Comparison of ENCODE assay signal across 9 cellular contexts in the genomic region with DNA sequence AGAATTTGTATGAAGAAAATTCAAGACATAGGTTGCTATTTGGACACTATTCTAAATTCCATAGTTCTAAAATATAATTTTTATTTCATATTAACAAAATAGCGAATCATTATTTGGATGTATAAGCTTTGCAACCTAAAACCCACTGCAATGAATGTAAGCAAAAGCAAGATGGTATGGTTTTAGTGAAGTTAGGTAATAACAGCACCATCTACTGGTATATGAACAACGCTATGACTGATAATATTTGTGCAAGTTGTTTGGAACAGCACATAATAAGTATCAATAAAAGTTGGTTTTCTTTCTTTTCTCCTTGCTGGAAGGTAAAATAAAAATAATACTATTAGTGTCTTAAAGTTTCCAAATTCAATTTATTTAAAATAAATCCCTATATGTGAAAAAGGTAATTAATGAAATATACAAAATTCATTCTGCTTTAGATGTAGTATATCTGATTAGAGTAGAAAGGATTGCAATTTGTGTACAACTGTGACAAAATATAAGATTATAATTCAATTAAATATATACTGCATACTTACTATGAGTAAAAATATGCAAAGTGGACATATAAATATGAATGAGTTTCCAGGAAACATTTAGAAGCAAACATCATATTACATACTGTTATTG.
DNase-seq lines count a peak whose midpoint lies in the region; ATAC-seq and TF ChIP-seq lines count a peak whose summit lies in the region.
"Had no signal": no experiment of that assay in that cellular context is flagged by ENCODE, and none has a peak within 500 bp of the region (broad histone marks: within the 10 kb centered on the region; RNA-seq: fewer than 3 reads in every experiment).

No MANE protein-coding gene starts in this region.

- no peak overlapping the region for H3K9ac ChIP-seq in smooth muscle cell (ENCODE audit: low read depth)

- H3K79me2 ChIP-seq in PC-9 (ENCODE audit: low read depth) (no peaks in the 10 kb centered on the region), smooth muscle cell (ENCODE audit: low read depth) (no peaks in the 10 kb centered on the region)

- POLR2A ChIA-PET in PC-9 (lab: Charles Lee; ENCODE audit: unreplicated experiment) = no interaction called here

- H2AFZ ChIP-seq in PC-9 (no peak overlapping the region), smooth muscle cell (ENCODE audit: low read depth) (no peak overlapping the region)

- H3F3A ChIP-seq in PC-9 (ENCODE audit: insufficient read depth, low read depth) = no peaks in the 10 kb centered on the region
- H3F3A ChIP-seq in smooth muscle cell (ENCODE audit: low read depth) = no peaks in the 10 kb centered on the region

- H3K4me1 ChIP-seq in PC-9 (replicated peaks; ENCODE audit: insufficient read depth) = no peaks in the 10 kb centered on the region
- H3K4me1 ChIP-seq in esophagus squamous epithelium = peaks cover 0 to 4% (median 0%) of the 10 kb centered on the region in 3 donors
- no peaks in the 10 kb centered on the region for H3K4me1 ChIP-seq in smooth muscle cell (ENCODE audit: low read depth)
- H3K4me1 ChIP-seq: Caco-2 had no signal

- CTCF ChIA-PET in PC-9 (lab: Charles Lee) = no interaction called here

- H3K4me2 ChIP-seq in PC-9 (no peak overlapping the region), smooth muscle cell (no peak overlapping the region)

- no peaks in the 10 kb centered on the region for H4K20me1 ChIP-seq in PC-9 (ENCODE audit: insufficient read depth)
- H4K20me1 ChIP-seq in smooth muscle cell (ENCODE audit: low read depth) = no peaks in the 10 kb centered on the region

- H3K27ac ChIP-seq in PC-9 = no peak overlapping the region
- H3K27ac ChIP-seq in esophagus squamous epithelium = no peak overlapping the region
- H3K27ac ChIP-seq in smooth muscle cell (ENCODE audit: low read depth) = no peak overlapping the region

- no peak overlapping the region for H3K4me3 ChIP-seq in PC-9
- no peak overlapping the region for H3K4me3 ChIP-seq in esophagus squamous epithelium
- no peak overlapping the region for H3K4me3 ChIP-seq in smooth muscle cell

- no peaks in the 10 kb centered on the region for H3K9me3 ChIP-seq in PC-9 (ENCODE audit: insufficient read depth, low read depth)
- no peaks in the 10 kb centered on the region for H3K9me3 ChIP-seq in esophagus squamous epithelium
- no peaks in the 10 kb centered on the region for H3K9me3 ChIP-seq in smooth muscle cell (replicated peaks; ENCODE audit: low read depth)
- H3K9me3 ChIP-seq: Caco-2 had no signal

- H3K9me2 ChIP-seq in PC-9 (ENCODE audit: insufficient read depth) = no peaks in the 10 kb centered on the region

- H3K27me3 ChIP-seq in PC-9 (ENCODE audit: insufficient read depth, low read depth) (no peaks in the 10 kb centered on the region), esophagus squamous epithelium (no peaks in the 10 kb centered on the region), smooth muscle cell (ENCODE audit: low read depth) (no peaks in the 10 kb centered on the region)

- peak; percentile 31 for DNase-seq in NCI-H2171 treated with DMSO at 0.1 percent for 48 hours (lab: John Stamatoyannopoulos, UW)
- no peak for DNase-seq in NCI-H2171 (lab: John Stamatoyannopoulos, UW)
- DNase-seq in PC-9 = no peak
- DNase-seq in esophagus squamous epithelium (lab: John Stamatoyannopoulos, UW) = no peak
- DNase-seq in smooth muscle cell (lab: John Stamatoyannopoulos, UW; ENCODE audit: unreplicated experiment) = no peak
- no peak for DNase-seq in activated CD8-positive, alpha-beta memory T cell treated with anti-CD3 and anti-CD28 coated beads, Interleukin-2, amount 50 U/mL, for 48 hours

- H3K36me3 ChIP-seq in PC-9 (ENCODE audit: low read depth) (no peaks in the 10 kb centered on the region), esophagus squamous epithelium (no peaks in the 10 kb centered on the region), smooth muscle cell (ENCODE audit: low read depth) (no peaks in the 10 kb centered on the region)

- TF ChIP-seq POLR2A in esophagus squamous epithelium (IDR thresholded peaks at IDR 0.05) = no peak

- intact Hi-C loops in PC-9 (cut with micrococcal nuclease; ENCODE audit: unreplicated experiment) (loop anchor here (2.0 to 10.0 kb wide), 3 partner anchors 230 to 638 kb away; a partner anchor contains a TSS), esophagus squamous epithelium (cut with DNase I) (no loop called here)

- TF ChIP-seq CTCF in PC-9 (conservative IDR thresholded peaks at IDR 0.05) (peak; percentile 66), esophagus squamous epithelium (IDR thresholded peaks at IDR 0.05) (peak; percentile 15 to 72 (median 48)), smooth muscle cell (IDR thresholded peaks at IDR 0.05; ENCODE audit: borderline replicate concordance, insufficient read depth, poor library complexity, severe bottlenecking) (peak; percentile 62)

- no TSS peak for BruUV-seq in PC-9 (replicated peaks; lab: Mats Ljungman, UMichigan)

- 3 to 6% methylated on average over 2 of the region's 2 CpGs for WGBS in esophagus squamous epithelium, 2 donors
- WGBS in smooth muscle cell (ENCODE audit: low lambda C conversion rate) = 24% methylated on average over 2 of the region's 2 CpGs

- ATAC-seq in HG03432 (IDR thresholded peaks at IDR 0.05; ENCODE audit: unreplicated experiment) (peak; percentile 59), GM19023 (IDR thresholded peaks at IDR 0.05; ENCODE audit: unreplicated experiment) (no peak)
